In the genomic region with DNA sequence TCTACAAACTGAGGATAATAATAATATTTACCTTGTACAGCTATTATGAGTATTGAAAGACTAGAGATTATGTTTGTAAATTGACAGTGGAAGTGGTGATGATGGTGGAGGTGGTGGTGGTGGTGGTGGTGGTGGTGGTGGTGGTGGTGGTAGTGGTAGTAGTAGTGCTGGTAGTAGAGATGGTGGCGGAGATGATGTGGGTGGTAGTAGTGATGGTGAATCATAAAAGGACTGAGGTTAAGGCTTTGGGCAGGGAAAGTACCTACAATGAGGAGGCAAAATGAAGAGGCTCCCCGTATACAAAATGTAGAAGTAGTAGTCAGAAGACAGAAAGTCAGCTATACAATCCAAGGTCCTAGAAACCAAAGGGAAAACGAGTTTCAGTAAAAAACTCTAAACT, we compare ENCODE assay signal across 17 cellular contexts.
DNase-seq lines count a peak whose midpoint lies in the region; ATAC-seq, FAIRE-seq and TF ChIP-seq lines count a peak whose summit lies in the region.
"Had no signal": no experiment of that assay in that cellular context is flagged by ENCODE, and none has a peak within 500 bp of the region (broad histone marks: within the 10 kb centered on the region; RNA-seq: fewer than 3 reads in every experiment).

No MANE protein-coding gene starts in this region.

- no peak for TF ChIP-seq POLR2A in GM12878 (IDR thresholded peaks at IDR 0.05; ENCODE audit: low read depth, low read length)

- RAD21 ChIA-PET in GM12878 (lab: Charles Lee; ENCODE audit: unreplicated experiment): interaction anchor here (0.6 to 0.9 kb wide), 2 partner anchors 215 to 282 kb away, joined by 3 read pairs; no protein-coding TSS in a partner anchor

- POLR2A ChIA-PET in activated CD4-positive, alpha-beta memory T cell treated with anti-CD3 and anti-CD28 coated beads for 36 hours (lab: Charles Lee): interaction anchor here (1.1 to 1.8 kb wide), 6 partner anchors 9 to 293 kb away, joined by 3 to 15 read pairs (median 7); no protein-coding TSS in a partner anchor
- POLR2A ChIA-PET in GM12878 (lab: Charles Lee): no interaction called here

- no peak for TF ChIP-seq EP300 in GM12878 (IDR thresholded peaks at IDR 0.05; ENCODE audit: borderline replicate concordance in 1 of 2, control insufficient read depth in 1 of 2, low read depth in 2 of 2, low read length in 2 of 2)

- FAIRE-seq in GM12878 (lab: Jason Lieb, UNC): no peak

- peak overlapping the region; percentile 71 for H3K27ac Mint-ChIP-seq in activated CD4-positive, alpha-beta memory T cell treated with anti-CD3 and anti-CD28 coated beads for 36 hours
- no peak overlapping the region for H3K27ac Mint-ChIP-seq in chondrocyte (ENCODE audit: unreplicated experiment)
- H3K27ac Mint-ChIP-seq in endodermal cell: no peak overlapping the region

- 4% methylated on average over 2 of the region's 3 CpGs for WGBS in GM12878 (ENCODE audit: insufficient coverage, insufficient replicate concordance, low lambda C conversion rate, missing lambda C conversion rate)
- WGBS in endodermal cell (ENCODE audit: insufficient coverage in 1 of 2, insufficient read length in 1 of 2), 2 experiments: 80 to 93% methylated on average over 1 to 3 of the region's 3 CpGs

- H3K27ac ChIP-seq in GM12878 (ENCODE audit: control insufficient read depth, insufficient read depth) (no peak overlapping the region), endodermal cell (ENCODE audit: low read depth, low read length) (no peak overlapping the region)
- H3K27ac ChIP-seq: 22Rv1, right lobe of liver, SK-N-MC, thyroid gland had no signal

- peaks cover under 1% of the 10 kb centered on the region for H3K27me3 Mint-ChIP-seq in activated CD4-positive, alpha-beta memory T cell treated with anti-CD3 and anti-CD28 coated beads for 36 hours
- no peaks in the 10 kb centered on the region for H3K27me3 Mint-ChIP-seq in chondrocyte (ENCODE audit: low read depth)
- H3K27me3 Mint-ChIP-seq in endodermal cell (ENCODE audit: insufficient read depth): peaks cover 15% of the 10 kb centered on the region

- H3K4me3 Mint-ChIP-seq in activated CD4-positive, alpha-beta memory T cell treated with anti-CD3 and anti-CD28 coated beads for 36 hours: no peak overlapping the region
- H3K4me3 Mint-ChIP-seq in chondrocyte (ENCODE audit: unreplicated experiment): no peak overlapping the region
- no peak overlapping the region for H3K4me3 Mint-ChIP-seq in endodermal cell

- no peak overlapping the region for H3K4me2 ChIP-seq in GM12878 (ENCODE audit: control insufficient read depth, insufficient read depth)

- no peaks in the 10 kb centered on the region for H3K79me2 ChIP-seq in GM12878 (ENCODE audit: control insufficient read depth, insufficient read depth, low read length)

- ATAC-seq in GM12878: peak; percentile 77
- ATAC-seq: right lobe of liver had no signal

- H3K4me3 ChIP-seq in GM12878 (no peak overlapping the region), endodermal cell (ENCODE audit: low read length) (no peak overlapping the region)
- H3K4me3 ChIP-seq: right lobe of liver, SK-N-MC, thyroid gland had no signal

- peaks cover 8% of the 10 kb centered on the region for H3K36me3 Mint-ChIP-seq in activated CD4-positive, alpha-beta memory T cell treated with anti-CD3 and anti-CD28 coated beads for 36 hours
- H3K36me3 Mint-ChIP-seq in chondrocyte (ENCODE audit: low read depth) (peaks cover 3% of the 10 kb centered on the region), endodermal cell (ENCODE audit: low read depth) (no peaks in the 10 kb centered on the region)

- intact Hi-C loops in activated CD4-positive, alpha-beta memory T cell treated with anti-CD3 and anti-CD28 coated beads for 36 hours (cut with micrococcal nuclease): loop anchor here (1.0 to 2.0 kb wide), 5 partner anchors 9 to 69 kb away; no protein-coding TSS in a partner anchor
- intact Hi-C loops in GM12878 (cut with micrococcal nuclease; ENCODE audit: unreplicated experiment): no loop called here

- no peak overlapping the region for H2AFZ ChIP-seq in GM12878 (ENCODE audit: control insufficient read depth, low read depth, low read length)

- peak; percentile 14 for DNase-seq in activated CD4-positive, CD25-positive, alpha-beta regulatory T cell treated with anti-CD3 and anti-CD28 coated beads, Interleukin-2, amount 50 U/mL, for 16 hours (ENCODE audit: low read depth, low spot score)
- DNase-seq in activated CD4-positive, CD25-positive, alpha-beta regulatory T cell treated with anti-CD3 and anti-CD28 coated beads, Interleukin-2, amount 50 U/mL, for 72 hours: no peak
- peak; percentile 72 for DNase-seq in activated CD4-positive, alpha-beta memory T cell treated with anti-CD3 and anti-CD28 coated beads for 36 hours
- DNase-seq in GM12878 (ENCODE audit: low read depth, low spot score) (no peak), HUDEP-2 (lab: John Stamatoyannopoulos, UW; ENCODE audit: unreplicated experiment in 76 of 76) (no peak), chondrocyte (ENCODE audit: low spot score) (no peak), endodermal cell (no peak)
- DNase-seq in stimulated activated CD8-positive, alpha-beta memory T cell treated with anti-CD3 and anti-CD28 coated beads, Interleukin-4, amount 100 ng/mL, for 24 hours (ENCODE audit: low read depth): peak; percentile 26
- DNase-seq: amniotic stem cell, islet precursor cell, NCI-H1694 treated with DMSO at 0.1 percent for 48 hours, NCI-H510A treated with DMSO at 0.1 percent for 48 hours, OCI-M1, right lobe of liver, thyroid gland had no signal

- no peak for TF ChIP-seq RAD21 in GM12878 (IDR thresholded peaks at IDR 0.05; ENCODE audit: insufficient read depth, low read depth, low read length)

- peaks cover 14% of the 10 kb centered on the region for H3K9me3 Mint-ChIP-seq in activated CD4-positive, alpha-beta memory T cell treated with anti-CD3 and anti-CD28 coated beads for 36 hours
- H3K9me3 Mint-ChIP-seq in chondrocyte (ENCODE audit: low read depth) (peaks cover 17% of the 10 kb centered on the region), endodermal cell (peaks cover 10% of the 10 kb centered on the region)

- CTCF ChIA-PET in activated CD4-positive, alpha-beta memory T cell treated with anti-CD3 and anti-CD28 coated beads for 36 hours (lab: Charles Lee): interaction anchor here (0.8 to 1.4 kb wide), 2 partner anchors 18 to 287 kb away, joined by 3 read pairs; no protein-coding TSS in a partner anchor
- CTCF ChIA-PET in GM12878 (lab: Yijun Ruan, JAX): interaction anchor here (1.2 kb wide), 1 partner anchor 10 kb away, joined by 3 read pairs; no protein-coding TSS in a partner anchor

- in situ Hi-C loops in GM12878 (cut with MboI): no loop called here

- H4K20me1 ChIP-seq in GM12878 (ENCODE audit: control insufficient read depth, insufficient read depth): no peaks in the 10 kb centered on the region

- H3K4me1 Mint-ChIP-seq in activated CD4-positive, alpha-beta memory T cell treated with anti-CD3 and anti-CD28 coated beads for 36 hours (ENCODE audit: low read depth): peaks cover 21% of the 10 kb centered on the region
- no peaks in the 10 kb centered on the region for H3K4me1 Mint-ChIP-seq in chondrocyte (ENCODE audit: low read depth)
- H3K4me1 Mint-ChIP-seq in endodermal cell: no peaks in the 10 kb centered on the region

- TF ChIP-seq CTCF in GM12878 (IDR thresholded peaks at IDR 0.05 in 2 of 3, conservative IDR thresholded peaks at IDR 0.05 in 1 of 3; ENCODE audit: control insufficient read depth in 2 of 3, extremely low read depth in 1 of 3, insufficient read depth in 1 of 3, low read depth in 3 of 3, low read length in 3 of 3) (no peak), chondrocyte (IDR thresholded peaks at IDR 0.05) (no peak), endodermal cell (conservative IDR thresholded peaks at IDR 0.05) (no peak)

- H3K9ac ChIP-seq in GM12878 (ENCODE audit: control insufficient read depth, insufficient read depth, low read length) (no peak overlapping the region), endodermal cell (ENCODE audit: extremely low read depth, low read length, poor library complexity, severe bottlenecking) (no peak overlapping the region)

- H3K27me3 ChIP-seq in GM12878 (replicated peaks in 1 of 2; ENCODE audit: control insufficient read depth in 2 of 2, insufficient read depth in 2 of 2, low read length in 1 of 2) (no peaks in the 10 kb centered on the region), endodermal cell (ENCODE audit: control insufficient read depth, insufficient read depth, low read length, poor library complexity, severe bottlenecking) (no peaks in the 10 kb centered on the region)
- H3K27me3 ChIP-seq: right lobe of liver, thyroid gland had no signal

- BruUV-seq in GM12878 (replicated peaks; lab: Mats Ljungman, UMichigan): no TSS peak

- H3K9me3 ChIP-seq in GM12878 (replicated peaks; ENCODE audit: control insufficient read depth, insufficient read depth, low read length): peaks cover 8% of the 10 kb centered on the region; the same call in 2 of the 3 replicates
- no peaks in the 10 kb centered on the region for H3K9me3 ChIP-seq in endodermal cell (ENCODE audit: control insufficient read depth, low read length)
- H3K9me3 ChIP-seq: right lobe of liver, thyroid gland had no signal

- no peaks in the 10 kb centered on the region for H3K36me3 ChIP-seq in GM12878 (ENCODE audit: control insufficient read depth in 2 of 2, insufficient read depth in 2 of 2, low read length in 1 of 2)
- H3K36me3 ChIP-seq in endodermal cell (ENCODE audit: control insufficient read depth, insufficient read depth, low read length): no peaks in the 10 kb centered on the region
- H3K36me3 ChIP-seq: right lobe of liver, thyroid gland had no signal

- no peaks in the 10 kb centered on the region for H3K4me1 ChIP-seq in GM12878 (ENCODE audit: control insufficient read depth, insufficient read depth, low read length)
- H3K4me1 ChIP-seq in endodermal cell (ENCODE audit: control insufficient read depth, insufficient read depth, low read length): no peaks in the 10 kb centered on the region
- H3K4me1 ChIP-seq: right lobe of liver had no signal

- SMC1A ChIA-PET in GM12878 (lab: Charles Lee; ENCODE audit: uncharacterized antibody, unreplicated experiment): interaction anchor here (0.8 kb wide), 1 partner anchor 77 kb away, joined by 3 read pairs; no protein-coding TSS in a partner anchor

TF ChIP-seq in GM12878, 131 proteins besides CTCF, POLR2A, EP300 and RAD21 (continues in another document):
- no peak for TF ChIP-seq NRF1 (conservative IDR thresholded peaks at IDR 0.05; ENCODE audit: low read depth, low read length)

Comparison
In these comparisons a context has a peak if more than half of its experiments do, and no peak if none do; other contexts are left out.
1. DNase-seq: peak in activated CD4-positive, CD25-positive, alpha-beta regulatory T cell treated with anti-CD3 and anti-CD28 coated beads, Interleukin-2, amount 50 U/mL, for 16 hours (single experiment), activated CD4-positive, alpha-beta memory T cell treated with anti-CD3 and anti-CD28 coated beads for 36 hours (single experiment) and stimulated activated CD8-positive, alpha-beta memory T cell treated with anti-CD3 and anti-CD28 coated beads, Interleukin-4, amount 100 ng/mL, for 24 hours (single experiment); none in activated CD4-positive, CD25-positive, alpha-beta regulatory T cell treated with anti-CD3 and anti-CD28 coated beads, Interleukin-2, amount 50 U/mL, for 72 hours (single experiment), GM12878 (single experiment), HUDEP-2 (0 of 76), chondrocyte (single experiment) and endodermal cell (single experiment).